ENCODE assay signal across 1 cellular context in genomic region chr6:160348552-160349441, GRCh38.
TF ChIP-seq lines count a peak whose summit lies in the region.

No MANE protein-coding gene starts in this region.

TF ChIP-seq in HEK293, 187 proteins besides CTCF, POLR2A, EP300 and RAD21 (continued from another document):
- TF ChIP-seq, protein P1, sequence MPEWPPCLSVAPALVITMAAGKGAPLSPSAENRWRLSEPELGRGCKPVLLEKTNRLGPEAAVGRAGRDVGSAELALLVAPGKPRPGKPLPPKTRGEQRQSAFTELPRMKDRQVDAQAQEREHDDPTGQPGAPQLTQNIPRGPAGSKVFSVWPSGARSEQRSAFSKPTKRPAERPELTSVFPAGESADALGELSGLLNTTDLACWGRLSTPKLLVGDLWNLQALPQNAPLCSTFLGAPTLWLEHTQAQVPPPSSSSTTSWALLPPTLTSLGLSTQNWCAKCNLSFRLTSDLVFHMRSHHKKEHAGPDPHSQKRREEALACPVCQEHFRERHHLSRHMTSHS (tag by site-specific recombination; IDR thresholded peaks at IDR 0.05) = no peak
- no peak for TF ChIP-seq ZNF394 (tag by site-specific recombination; IDR thresholded peaks at IDR 0.05; ENCODE audit: borderline replicate concordance)
